17 cellular contexts compared by ENCODE assay signal in the genomic region with DNA sequence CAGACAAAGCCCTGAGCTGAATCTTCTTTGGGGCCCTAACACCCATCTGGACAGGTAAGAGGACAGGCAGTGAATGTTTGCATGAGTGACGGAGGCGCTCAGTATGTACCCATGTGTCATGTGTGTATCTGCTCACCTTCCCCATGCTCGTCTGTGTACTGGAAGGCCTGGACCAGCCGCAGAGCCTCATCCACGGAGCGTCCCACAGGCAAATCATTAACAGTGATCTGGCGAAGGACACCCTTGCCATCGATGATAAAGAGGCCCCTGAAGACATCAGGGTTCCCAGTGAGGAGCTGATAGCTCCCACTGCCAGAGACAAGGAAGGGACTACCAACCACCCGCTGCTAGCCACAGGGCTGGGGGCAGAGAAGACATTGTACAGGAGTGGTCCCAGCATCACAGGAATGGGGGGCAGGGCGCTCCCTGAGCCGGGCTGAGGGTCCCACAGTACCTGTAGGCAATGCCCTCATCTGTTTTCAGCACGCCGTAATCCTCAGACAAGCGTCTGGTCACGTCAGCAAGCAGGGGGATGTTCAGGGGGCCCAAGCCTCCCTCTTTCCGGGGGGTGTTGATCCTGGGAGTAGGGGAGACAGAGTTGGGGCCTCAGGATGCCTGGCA. TPM values are rescaled to one million over a fixed set of nuclear protein-coding genes. Genes with fewer than 3 reads are reported as not detected.
A peak's percentile ranks its signal among the peaks of the same experiment; 100 is the strongest.
DNase-seq lines count a peak whose midpoint lies in the region; ATAC-seq and TF ChIP-seq lines count a peak whose summit lies in the region.
"Had no signal": no experiment of that assay in that cellular context is flagged by ENCODE, and none has a peak within 500 bp of the region (broad histone marks: within the 10 kb centered on the region; RNA-seq: fewer than 3 reads in every experiment).

No MANE protein-coding gene starts in this region.

- no peaks in the 10 kb centered on the region for H3K79me2 ChIP-seq in OCI-LY1 (ENCODE audit: insufficient read depth, low read length)
- peaks cover 17% of the 10 kb centered on the region for H3K79me2 ChIP-seq in parathyroid adenoma

- no peak for ATAC-seq in effector memory CD8-positive, alpha-beta T cell (replicated peaks)
- ATAC-seq in HG03135 (IDR thresholded peaks at IDR 0.05; ENCODE audit: unreplicated experiment) (no peak), Right ventricle myocardium inferior (no peak)
- ATAC-seq: foreskin keratinocyte had no signal

- no peaks in the 10 kb centered on the region for H4K20me1 ChIP-seq in OCI-LY1 (ENCODE audit: insufficient read depth, low read length)

- H3K4me1 ChIP-seq in OCI-LY1 (ENCODE audit: insufficient read depth, low read length, severe bottlenecking) (peaks cover 29% of the 10 kb centered on the region), parathyroid adenoma (peaks cover 22% of the 10 kb centered on the region)
- H3K4me1 ChIP-seq: foreskin keratinocyte had no signal

- no peaks in the 10 kb centered on the region for H3K9me3 Mint-ChIP-seq in activated CD4-positive, alpha-beta T cell treated with anti-CD3 and anti-CD28 coated beads, Interleukin-2, amount 10 ng/mL, durations not matched to agents 24 days and 14 days
- H3K9me3 Mint-ChIP-seq in effector memory CD8-positive, alpha-beta T cell: no peaks in the 10 kb centered on the region

- no peak overlapping the region for H3K27ac Mint-ChIP-seq in activated CD4-positive, alpha-beta T cell treated with anti-CD3 and anti-CD28 coated beads, Interleukin-2, amount 10 ng/mL, durations not matched to agents 24 days and 14 days
- no peak overlapping the region for H3K27ac Mint-ChIP-seq in effector memory CD8-positive, alpha-beta T cell

- H3K9me3 ChIP-seq in OCI-LY1 (ENCODE audit: low read length) (no peaks in the 10 kb centered on the region), parathyroid adenoma (ENCODE audit: control insufficient read depth, low read length) (no peaks in the 10 kb centered on the region)
- H3K9me3 ChIP-seq: neutrophil, SJSA1, upper lobe of left lung had no signal

- peaks cover 16% of the 10 kb centered on the region; the same call in 1 of the 2 replicates for H3K36me3 ChIP-seq in OCI-LY1 (ENCODE audit: insufficient read depth, low read length)
- no peaks in the 10 kb centered on the region for H3K36me3 ChIP-seq in parathyroid adenoma (ENCODE audit: control insufficient read depth, insufficient read depth, low read length)
- H3K36me3 ChIP-seq: neutrophil, SJSA1 had no signal

- no peaks in the 10 kb centered on the region for H3K27me3 ChIP-seq in OCI-LY1 (ENCODE audit: insufficient read depth, low read length)
- no peaks in the 10 kb centered on the region for H3K27me3 ChIP-seq in parathyroid adenoma (ENCODE audit: control insufficient read depth, insufficient read depth, low read length)
- H3K27me3 ChIP-seq: foreskin keratinocyte, upper lobe of left lung had no signal

- H3K9ac ChIP-seq in OCI-LY1 (ENCODE audit: low read length) (peak overlapping the region; percentile 98; the same call in 1 of the 2 replicates), parathyroid adenoma (no peak overlapping the region)

- H3F3A ChIP-seq in OCI-LY1 (ENCODE audit: insufficient read depth, low read length): no peaks in the 10 kb centered on the region

- H3K4me3 Mint-ChIP-seq in activated CD4-positive, alpha-beta T cell treated with anti-CD3 and anti-CD28 coated beads, Interleukin-2, amount 10 ng/mL, durations not matched to agents 24 days and 14 days: peak overlapping the region; percentile 93
- H3K4me3 Mint-ChIP-seq in effector memory CD8-positive, alpha-beta T cell: peak overlapping the region; percentile 83 to 85

- peaks cover 26% of the 10 kb centered on the region for H3K36me3 Mint-ChIP-seq in activated CD4-positive, alpha-beta T cell treated with anti-CD3 and anti-CD28 coated beads, Interleukin-2, amount 10 ng/mL, durations not matched to agents 24 days and 14 days (ENCODE audit: low read depth)
- H3K36me3 Mint-ChIP-seq in effector memory CD8-positive, alpha-beta T cell (ENCODE audit: insufficient read depth): peaks cover 44% of the 10 kb centered on the region

- H2AFZ ChIP-seq in OCI-LY1 (ENCODE audit: low read length) (no peak overlapping the region), parathyroid adenoma (no peak overlapping the region)

- TF ChIP-seq CTCF in OCI-LY1 (IDR thresholded peaks at IDR 0.05; ENCODE audit: low read length) (no peak), parathyroid adenoma (IDR thresholded peaks at IDR 0.05) (no peak)

- no peaks in the 10 kb centered on the region for H3K27me3 Mint-ChIP-seq in activated CD4-positive, alpha-beta T cell treated with anti-CD3 and anti-CD28 coated beads, Interleukin-2, amount 10 ng/mL, durations not matched to agents 24 days and 14 days
- H3K27me3 Mint-ChIP-seq in effector memory CD8-positive, alpha-beta T cell: no peaks in the 10 kb centered on the region

- peak; percentile 55 for DNase-seq in activated CD4-positive, alpha-beta T cell treated with anti-CD3 and anti-CD28 coated beads, Interleukin-2, amount 10 ng/mL, durations not matched to agents 24 days and 14 days
- no peak for DNase-seq in activated CD4-positive, alpha-beta T cell treated with anti-CD3 and anti-CD28 coated beads for 1 hour
- DNase-seq in effector memory CD8-positive, alpha-beta T cell: no peak
- DNase-seq in NCI-H2227 treated with DMSO at 0.1 percent for 48 hours (lab: John Stamatoyannopoulos, UW): no peak
- DNase-seq in Right ventricle myocardium inferior (ENCODE audit: missing footprints): no peak
- DNase-seq: foreskin keratinocyte, GOT3, NCI-H146, NCI-H69, small intestine, upper lobe of left lung had no signal

- H3K9me2 ChIP-seq in OCI-LY1 (ENCODE audit: low read depth, low read length): no peaks in the 10 kb centered on the region

- H3K4me1 Mint-ChIP-seq in activated CD4-positive, alpha-beta T cell treated with anti-CD3 and anti-CD28 coated beads, Interleukin-2, amount 10 ng/mL, durations not matched to agents 24 days and 14 days: peaks cover 35% of the 10 kb centered on the region
- H3K4me1 Mint-ChIP-seq in effector memory CD8-positive, alpha-beta T cell (ENCODE audit: low read depth in 2 of 2): peaks cover 23 to 28% of the 10 kb centered on the region in 2 donors

- peak overlapping the region; percentile 50 for H3K27ac ChIP-seq in OCI-LY1 (ENCODE audit: low read depth, low read length, poor library complexity, severe bottlenecking)
- no peak overlapping the region for H3K27ac ChIP-seq in parathyroid adenoma
- H3K27ac ChIP-seq: foreskin keratinocyte, neutrophil, SJSA1 had no signal

- intact Hi-C loops in activated CD4-positive, alpha-beta T cell treated with anti-CD3 and anti-CD28 coated beads, Interleukin-2, amount 10 ng/mL, durations not matched to agents 24 days and 14 days (cut with micrococcal nuclease): loop anchor here (2.0 kb wide), 1 partner anchor 47 kb away; no protein-coding TSS in a partner anchor
- intact Hi-C loops in Right ventricle myocardium inferior (cut with DNase I): no loop called here

- peak overlapping the region; percentile 97 for H3K4me3 ChIP-seq in OCI-LY1 (ENCODE audit: low read depth, low read length, poor library complexity, severe bottlenecking)
- no peak overlapping the region for H3K4me3 ChIP-seq in parathyroid adenoma (ENCODE audit: low read depth, low read length)
- H3K4me3 ChIP-seq: SJSA1 had no signal

- H3K4me2 ChIP-seq in OCI-LY1 (ENCODE audit: low read length) (peak overlapping the region; percentile 74), parathyroid adenoma (ENCODE audit: low read length) (peak overlapping the region; percentile 99)

RNA-seq across cellular contexts. Expression of a gene that starts 1.8 kb away (rescaled TPM):
- 277 and 294 TPM in 2 replicates for total RNA-seq in activated CD4-positive, alpha-beta T cell treated with anti-CD3 and anti-CD28 coated beads, Interleukin-2, amount 10 ng/mL, durations not matched to agents 24 days and 14 days
- total RNA-seq in Right ventricle myocardium inferior: 692 TPM

RNA-seq across cellular contexts. Expression of a gene that starts 2.0 kb away (rescaled TPM):
- total RNA-seq in activated CD4-positive, alpha-beta T cell treated with anti-CD3 and anti-CD28 coated beads, Interleukin-2, amount 10 ng/mL, durations not matched to agents 24 days and 14 days: 26.8 and 32.7 TPM in 2 replicates
- 1.7 TPM for total RNA-seq in Right ventricle myocardium inferior
- total RNA-seq: kidney epithelial cell, SJSA1 had no signal

RNA-seq across cellular contexts. Expression of a gene that starts 6.6 kb away (rescaled TPM):
- 35.8 and 51.5 TPM in 2 replicates for total RNA-seq in activated CD4-positive, alpha-beta T cell treated with anti-CD3 and anti-CD28 coated beads, Interleukin-2, amount 10 ng/mL, durations not matched to agents 24 days and 14 days
- 6.3 TPM for total RNA-seq in Right ventricle myocardium inferior

RNA-seq across cellular contexts. Expression of a gene that starts 8.5 kb away (rescaled TPM):
- 302 and 310 TPM in 2 replicates for total RNA-seq in activated CD4-positive, alpha-beta T cell treated with anti-CD3 and anti-CD28 coated beads, Interleukin-2, amount 10 ng/mL, durations not matched to agents 24 days and 14 days
- 25.0 TPM for total RNA-seq in Right ventricle myocardium inferior

RNA-seq across cellular contexts. Expression of a gene that starts 24.5 kb away (rescaled TPM):
- 17.8 and 18.3 TPM in 2 replicates for total RNA-seq in activated CD4-positive, alpha-beta T cell treated with anti-CD3 and anti-CD28 coated beads, Interleukin-2, amount 10 ng/mL, durations not matched to agents 24 days and 14 days
- 51.6 TPM for total RNA-seq in Right ventricle myocardium inferior

Comparison
In these comparisons a context has a peak if more than half of its experiments do, and no peak if none do; other contexts are left out.
1. RNA of a gene that starts 2.0 kb away (total RNA-seq): 26.8 to 32.7 TPM in activated CD4-positive, alpha-beta T cell treated with anti-CD3 and anti-CD28 coated beads, Interleukin-2, amount 10 ng/mL, durations not matched to agents 24 days and 14 days; 1.7 TPM in Right ventricle myocardium inferior (single experiment); every median in the first group is over 10 times any median in the second.